7 cellular contexts compared by ENCODE assay signal in genomic region chr20:32075534-32075933, GRCh38.
"Had no signal": no experiment of that assay in that cellular context is flagged by ENCODE, and none has a peak within 500 bp of the region (broad histone marks: within the 10 kb centered on the region; RNA-seq: fewer than 3 reads in every experiment).

No MANE protein-coding gene starts in this region.

- H3K4me2 ChIP-seq: GM23338 had no signal

- H3K4me3 Mint-ChIP-seq: GM23338, H9, HFFc6, IgD-negative memory B cell had no signal

- H3K4me1 Mint-ChIP-seq: GM23338 had no signal

- H3K27ac Mint-ChIP-seq: GM23338, H9, HFFc6, IgD-negative memory B cell had no signal

- H3K9me3 Mint-ChIP-seq: GM23338, H9, HFFc6 had no signal

- H3K4me3 ChIP-seq: GM23338 had no signal

- H3K27ac ChIP-seq: HL-60 had no signal

- H3K27me3 Mint-ChIP-seq: IgD-negative memory B cell had no signal

- DNase-seq: H9, HCEC 1CT, HFFc6, KBM-7 had no signal
